Comparison of ENCODE assay signal across 2 cellular contexts in genomic region chr17:46892192-46892703, GRCh38.
A peak's percentile ranks its signal among the peaks of the same experiment; 100 is the strongest.
TF ChIP-seq lines count a peak whose summit lies in the region.

No MANE protein-coding gene starts in this region.

TF ChIP-seq in GM12891, 5 proteins besides CTCF, POLR2A, EP300 and RAD21:
- no peak for TF ChIP-seq POU2F2 (IDR thresholded peaks at IDR 0.05; ENCODE audit: low read depth, low read length)
- TF ChIP-seq SPI1 (IDR thresholded peaks at IDR 0.05; ENCODE audit: low read depth, low read length), result peak; percentile 33; the same call in 1 of the 2 replicates
- no peak for TF ChIP-seq TAF1 (IDR thresholded peaks at IDR 0.05; ENCODE audit: low read depth, low read length)

TF ChIP-seq in GM12878, 131 proteins besides CTCF, POLR2A, EP300 and RAD21:
- TF ChIP-seq IKZF1 (conservative IDR thresholded peaks at IDR 0.05) (no peak), SPI1 (IDR thresholded peaks at IDR 0.05; ENCODE audit: borderline replicate concordance, insufficient read depth, low read depth, low read length) (peak; percentile 12; the same call in 1 of the 2 replicates)
